15 cellular contexts compared by ENCODE assay signal in the genomic region with DNA sequence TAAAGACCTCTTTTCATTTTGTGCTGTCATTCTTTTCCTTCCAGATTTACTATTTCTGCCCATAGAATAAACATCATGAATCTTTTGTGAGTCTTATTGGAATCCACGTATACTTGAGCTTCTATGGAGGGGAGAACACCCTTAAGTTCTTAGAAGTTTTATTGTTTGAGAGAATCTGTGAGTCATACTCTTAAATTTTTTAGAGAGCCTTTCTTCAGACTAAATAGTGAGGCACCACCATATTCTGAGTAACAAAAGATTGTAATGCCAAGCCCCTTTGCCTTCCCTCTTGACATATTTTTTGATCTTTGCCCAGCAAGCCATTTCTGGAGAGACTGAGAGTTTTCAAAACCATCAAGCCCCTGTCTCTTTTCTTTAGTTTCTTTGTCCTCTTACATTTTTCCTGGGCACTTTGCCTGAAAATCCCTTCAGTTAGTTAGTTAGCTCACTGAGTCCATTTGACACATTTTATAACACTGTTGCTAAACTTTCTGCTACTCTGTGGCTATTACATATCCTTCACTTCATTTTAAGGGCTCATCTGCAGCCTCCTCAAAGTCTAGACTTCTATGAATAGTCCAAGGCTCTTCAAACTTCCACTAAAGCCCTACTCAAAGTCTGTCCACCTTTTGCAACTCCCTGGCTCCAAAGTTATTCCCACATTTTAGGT.
A peak's percentile ranks its signal among the peaks of the same experiment; 100 is the strongest.
DNase-seq lines count a peak whose midpoint lies in the region; ATAC-seq and TF ChIP-seq lines count a peak whose summit lies in the region.
"Had no signal": no experiment of that assay in that cellular context is flagged by ENCODE, and none has a peak within 500 bp of the region (broad histone marks: within the 10 kb centered on the region; RNA-seq: fewer than 3 reads in every experiment).

No MANE protein-coding gene starts in this region.

- 85% methylated on average over 1 of the region's 1 CpG for WGBS in SK-N-SH (ENCODE audit: low lambda C conversion rate)

- peak overlapping the region in 1 of 2 experiments; percentile 35; a peak in 2 of 4 replicates for H3K27ac ChIP-seq in SK-N-SH (ENCODE audit: low read depth in 2 of 2, low read length in 1 of 2)
- H3K27ac ChIP-seq: 22Rv1 had no signal

- peaks cover 45 to 70% of the 10 kb centered on the region in 2 experiments for H3K36me3 ChIP-seq in SK-N-SH (replicated peaks in 1 of 2; ENCODE audit: control insufficient read depth in 1 of 2, insufficient read depth in 2 of 2, low read length in 1 of 2)

- no peak overlapping the region for H3K9ac ChIP-seq in SK-N-SH

- no peak for TF ChIP-seq CTCF in SK-N-SH (IDR thresholded peaks at IDR 0.05)

- H3K4me3 ChIP-seq in SK-N-SH (ENCODE audit: low read depth in 2 of 2, low read length in 1 of 2), result no peak overlapping the region

- CTCF ChIA-PET in SK-N-SH (lab: Yijun Ruan, JAX), result interaction anchor here (1.0 to 1.2 kb wide), 3 partner anchors 9 to 262 kb away, joined by 3 read pairs; no protein-coding TSS in a partner anchor

- H4K20me1 ChIP-seq in SK-N-SH (ENCODE audit: insufficient read depth), result no peaks in the 10 kb centered on the region

- no peak for TF ChIP-seq EP300 in SK-N-SH (IDR thresholded peaks at IDR 0.05; ENCODE audit: borderline replicate concordance in 1 of 2, low read depth in 1 of 2, low read length in 1 of 2)

- H3K79me2 ChIP-seq in SK-N-SH (ENCODE audit: insufficient read depth), result peaks cover 37% of the 10 kb centered on the region

- 0 out of 3 replicates have a peak, but pooled peaks have one; percentile 34 for ATAC-seq in SK-N-SH treated with all-trans-retinoic acid at 6 μM for 48 hours
- ATAC-seq: stimulated activated naive CD8-positive, alpha-beta T cell treated with anti-CD3 and anti-CD28 coated beads, Interleukin-15, Interleukin-2, amounts not matched to agents 100 U/mL and 50 U/mL, for 24 hours had no signal

- no peaks in the 10 kb centered on the region for H3K9me2 ChIP-seq in SK-N-SH

- in situ Hi-C loops in SK-MEL-5 (cut with HindIII; ENCODE audit: low pct_unique_long_range_greater_than_20kb, low sequenced_read_pairs), result no loop called here

- DNase-seq in SK-N-SH, result no peak
- DNase-seq in SK-MEL-5 (ENCODE audit: low read depth, low spot score), result peak; percentile 4
- peak; percentile 64 for DNase-seq in fibroblast of peridontal ligament (ENCODE audit: extremely low read depth)
- DNase-seq in renal cortical epithelial cell (ENCODE audit: low read depth), result peak; percentile 36
- DNase-seq in AML-193 (lab: John Stamatoyannopoulos, UW), result no peak
- DNase-seq in GM19240 (ENCODE audit: insufficient read length, low spot score), result no peak
- no peak for DNase-seq in NCI-H774 (lab: John Stamatoyannopoulos, UW)
- DNase-seq: aorta; DMS79 treated with DMSO at 0.1 percent for 48 hours; immature natural killer cell; NCI-H1417 treated with DMSO at 0.1 percent for 48 hours; stimulated activated naive CD8-positive, alpha-beta T cell treated with anti-CD3 and anti-CD28 coated beads, Interleukin-15, Interleukin-2, amounts not matched to agents 100 U/mL and 50 U/mL, for 24 hours; SW 1271 had no signal

- TF ChIP-seq RAD21 in SK-N-SH (IDR thresholded peaks at IDR 0.05; ENCODE audit: low read length), result no peak

- H2AFZ ChIP-seq in SK-N-SH (ENCODE audit: low read depth), result no peak overlapping the region

- H3F3A ChIP-seq in SK-N-SH (replicated peaks; ENCODE audit: insufficient read depth), result peaks cover 13% of the 10 kb centered on the region

- H3K27me3 ChIP-seq in SK-N-SH (ENCODE audit: insufficient read depth), result no peaks in the 10 kb centered on the region

- H3K9me3 ChIP-seq in SK-N-SH, result no peaks in the 10 kb centered on the region

- POLR2A ChIA-PET in SK-N-SH (lab: Yijun Ruan, JAX), result no interaction called here

- H3K4me1 ChIP-seq in SK-N-SH (ENCODE audit: control insufficient read depth in 1 of 2, insufficient read depth in 2 of 2, low read depth in 1 of 2, low read length in 1 of 2), result 0 out of 4 replicates have a peak, but pooled peaks cover 0 to 5% of the 10 kb centered on the region in 2 experiments

- no peak overlapping the region for H3K4me2 ChIP-seq in SK-N-SH

TF ChIP-seq in SK-N-SH treated with all-trans-retinoic acid at 6 μM for 48 hours, 23 proteins besides CTCF, POLR2A, EP300 and RAD21 (continues in another document):
- TF ChIP-seq ZNF565 (CRISPR knock-in tag; conservative IDR thresholded peaks at IDR 0.05; ENCODE audit: low read depth) (no peak), SNAI2 (CRISPR knock-in tag; IDR thresholded peaks at IDR 0.05) (no peak), GLIS3 (CRISPR knock-in tag; IDR thresholded peaks at IDR 0.05) (no peak), OSR1 (CRISPR knock-in tag; IDR thresholded peaks at IDR 0.05) (no peak), ISL1 (CRISPR knock-in tag; IDR thresholded peaks at IDR 0.05) (no peak), ZFP3 (CRISPR knock-in tag; IDR thresholded peaks at IDR 0.05) (no peak), ARNTL (CRISPR knock-in tag; IDR thresholded peaks at IDR 0.05; ENCODE audit: borderline replicate concordance, low read depth) (no peak), ZNF8 (CRISPR knock-in tag; IDR thresholded peaks at IDR 0.05) (no peak)
- TF ChIP-seq, protein P1, sequence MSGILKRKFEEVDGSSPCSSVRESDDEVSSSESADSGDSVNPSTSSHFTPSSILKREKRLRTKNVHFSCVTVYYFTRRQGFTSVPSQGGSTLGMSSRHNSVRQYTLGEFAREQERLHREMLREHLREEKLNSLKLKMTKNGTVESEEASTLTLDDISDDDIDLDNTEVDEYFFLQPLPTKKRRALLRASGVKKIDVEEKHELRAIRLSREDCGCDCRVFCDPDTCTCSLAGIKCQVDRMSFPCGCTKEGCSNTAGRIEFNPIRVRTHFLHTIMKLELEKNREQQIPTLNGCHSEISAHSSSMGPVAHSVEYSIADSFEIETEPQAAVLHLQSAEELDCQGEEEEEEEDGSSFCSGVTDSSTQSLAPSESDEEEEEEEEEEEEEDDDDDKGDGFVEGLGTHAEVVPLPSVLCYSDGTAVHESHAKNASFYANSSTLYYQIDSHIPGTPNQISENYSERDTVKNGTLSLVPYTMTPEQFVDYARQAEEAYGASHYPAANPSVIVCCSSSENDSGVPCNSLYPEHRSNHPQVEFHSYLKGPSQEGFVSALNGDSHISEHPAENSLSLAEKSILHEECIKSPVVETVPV (CRISPR knock-in tag; IDR thresholded peaks at IDR 0.05), result no peak
- TF ChIP-seq, protein P2, sequence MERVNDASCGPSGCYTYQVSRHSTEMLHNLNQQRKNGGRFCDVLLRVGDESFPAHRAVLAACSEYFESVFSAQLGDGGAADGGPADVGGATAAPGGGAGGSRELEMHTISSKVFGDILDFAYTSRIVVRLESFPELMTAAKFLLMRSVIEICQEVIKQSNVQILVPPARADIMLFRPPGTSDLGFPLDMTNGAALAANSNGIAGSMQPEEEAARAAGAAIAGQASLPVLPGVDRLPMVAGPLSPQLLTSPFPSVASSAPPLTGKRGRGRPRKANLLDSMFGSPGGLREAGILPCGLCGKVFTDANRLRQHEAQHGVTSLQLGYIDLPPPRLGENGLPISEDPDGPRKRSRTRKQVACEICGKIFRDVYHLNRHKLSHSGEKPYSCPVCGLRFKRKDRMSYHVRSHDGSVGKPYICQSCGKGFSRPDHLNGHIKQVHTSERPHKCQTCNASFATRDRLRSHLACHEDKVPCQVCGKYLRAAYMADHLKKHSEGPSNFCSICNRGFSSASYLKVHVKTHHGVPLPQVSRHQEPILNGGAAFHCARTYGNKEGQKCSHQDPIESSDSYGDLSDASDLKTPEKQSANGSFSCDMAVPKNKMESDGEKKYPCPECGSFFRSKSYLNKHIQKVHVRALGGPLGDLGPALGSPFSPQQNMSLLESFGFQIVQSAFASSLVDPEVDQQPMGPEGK (CRISPR knock-in tag; IDR thresholded peaks at IDR 0.05; ENCODE audit: borderline replicate concordance), result no peak

TF ChIP-seq in SK-N-SH, 30 proteins besides CTCF, POLR2A, EP300 and RAD21:
- TF ChIP-seq JUND (IDR thresholded peaks at IDR 0.05), result no peak
- TF ChIP-seq, protein P3, sequence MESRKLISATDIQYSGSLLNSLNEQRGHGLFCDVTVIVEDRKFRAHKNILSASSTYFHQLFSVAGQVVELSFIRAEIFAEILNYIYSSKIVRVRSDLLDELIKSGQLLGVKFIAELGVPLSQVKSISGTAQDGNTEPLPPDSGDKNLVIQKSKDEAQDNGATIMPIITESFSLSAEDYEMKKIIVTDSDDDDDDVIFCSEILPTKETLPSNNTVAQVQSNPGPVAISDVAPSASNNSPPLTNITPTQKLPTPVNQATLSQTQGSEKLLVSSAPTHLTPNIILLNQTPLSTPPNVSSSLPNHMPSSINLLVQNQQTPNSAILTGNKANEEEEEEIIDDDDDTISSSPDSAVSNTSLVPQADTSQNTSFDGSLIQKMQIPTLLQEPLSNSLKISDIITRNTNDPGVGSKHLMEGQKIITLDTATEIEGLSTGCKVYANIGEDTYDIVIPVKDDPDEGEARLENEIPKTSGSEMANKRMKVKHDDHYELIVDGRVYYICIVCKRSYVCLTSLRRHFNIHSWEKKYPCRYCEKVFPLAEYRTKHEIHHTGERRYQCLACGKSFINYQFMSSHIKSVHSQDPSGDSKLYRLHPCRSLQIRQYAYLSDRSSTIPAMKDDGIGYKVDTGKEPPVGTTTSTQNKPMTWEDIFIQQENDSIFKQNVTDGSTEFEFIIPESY (IDR thresholded peaks at IDR 0.05; ENCODE audit: borderline replicate concordance, low read depth), result no peak

Comparison
In these comparisons a context has a peak if more than half of its experiments do, and no peak if none do; other contexts are left out.
1. DNase-seq: peak in SK-MEL-5 (single experiment), fibroblast of peridontal ligament (single experiment) and renal cortical epithelial cell (single experiment); none in SK-N-SH (single experiment), AML-193 (0 of 2), GM19240 (single experiment) and NCI-H774 (single experiment).